8 cellular contexts compared by ENCODE assay signal in genomic region chr22:26588749-26589366, GRCh38. TPM values are rescaled to one million over a fixed set of nuclear protein-coding genes. Genes with fewer than 3 reads are reported as not detected.
A peak's percentile ranks its signal among the peaks of the same experiment; 100 is the strongest.
DNase-seq lines count a peak whose midpoint lies in the region; ATAC-seq and TF ChIP-seq lines count a peak whose summit lies in the region.

No MANE protein-coding gene starts in this region.

- H3K27ac ChIP-seq in Panc1 (ENCODE audit: low read length) (peak overlapping the region; percentile 44; the same call in 1 of the 2 replicates), ovary (peak overlapping the region; percentile 16 to 58)

- H3K27ac Mint-ChIP-seq in Calu3 (ENCODE audit: unreplicated experiment): no peak overlapping the region
- peak overlapping the region in 1 of 2 donors; percentile 80 for H3K27ac Mint-ChIP-seq in activated naive CD4-positive, alpha-beta T cell treated with anti-CD3 and anti-CD28 coated beads, Interleukin-2, amount 50 U/mL, for 72 hours

- no peaks in the 10 kb centered on the region; the same call in 1 of the 2 replicates for H3K4me1 ChIP-seq in Panc1 (ENCODE audit: control insufficient read depth, insufficient read depth, low read length)
- H3K4me1 ChIP-seq in ovary (ENCODE audit: insufficient read depth): peaks cover 2% of the 10 kb centered on the region

- 61 to 64% (median 63%) methylated on average over 13 of the region's 13 CpGs for WGBS in ovary, 3 donors

- no peaks in the 10 kb centered on the region for H3K27me3 Mint-ChIP-seq in Calu3 (ENCODE audit: unreplicated experiment)

- H3K9me3 Mint-ChIP-seq in Calu3 (ENCODE audit: low read depth, unreplicated experiment): no peaks in the 10 kb centered on the region
- H3K9me3 Mint-ChIP-seq in activated naive CD4-positive, alpha-beta T cell treated with anti-CD3 and anti-CD28 coated beads, Interleukin-2, amount 50 U/mL, for 72 hours: no peaks in the 10 kb centered on the region

- DNase-seq in Calu3 (no peak), Panc1 (ENCODE audit: low read depth, low spot score) (no peak), epithelial cell of proximal tubule (ENCODE audit: low read depth) (no peak), ovary (peak in 1 of 5 donors; percentile 20), NCI-H187 (lab: John Stamatoyannopoulos, UW) (no peak), mucosa of gallbladder (ENCODE audit: low spot score) (no peak)
- DNase-seq in activated naive CD4-positive, alpha-beta T cell treated with anti-CD3 and anti-CD28 coated beads, Interleukin-2, amount 50 U/mL, for 72 hours (ENCODE audit: low spot score in 2 of 2): no peak

- no peak for TF ChIP-seq EP300 in ovary (IDR thresholded peaks at IDR 0.05)

- H3K4me3 Mint-ChIP-seq in Calu3 (ENCODE audit: low read depth, unreplicated experiment): peak overlapping the region; percentile 74

- intact Hi-C loops in Calu3 (cut with micrococcal nuclease; ENCODE audit: unreplicated experiment): no loop called here
- intact Hi-C loops in Panc1 (cut with micrococcal nuclease; ENCODE audit: unreplicated experiment): no loop called here
- intact Hi-C loops in ovary (cut with DNase I): loop anchor here in 1 of 4 donors (10.0 kb wide), 1 partner anchor 104 kb away; the partner anchor contains the start of genes HPS4 and SRRD

- H3K36me3 ChIP-seq in Panc1 (ENCODE audit: control insufficient read depth, insufficient read depth, low read length): no peaks in the 10 kb centered on the region; the same call in 1 of the 2 replicates
- no peaks in the 10 kb centered on the region for H3K36me3 ChIP-seq in ovary

- H3K4me1 Mint-ChIP-seq in Calu3 (ENCODE audit: low read depth, unreplicated experiment): no peaks in the 10 kb centered on the region

- H3K27me3 ChIP-seq in Panc1 (ENCODE audit: control insufficient read depth, insufficient read depth, low read length) (no peaks in the 10 kb centered on the region), ovary (no peaks in the 10 kb centered on the region)

- H3K9me3 ChIP-seq in Panc1 (ENCODE audit: control insufficient read depth, insufficient read depth, low read depth, low read length) (no peaks in the 10 kb centered on the region), ovary (no peaks in the 10 kb centered on the region)

- no peak for ATAC-seq in Panc1
- ATAC-seq in HG02981 (IDR thresholded peaks at IDR 0.05; ENCODE audit: unreplicated experiment): no peak
- ATAC-seq in activated naive CD4-positive, alpha-beta T cell treated with anti-CD3 and anti-CD28 coated beads, Interleukin-2, amount 50 U/mL, for 72 hours: no peak

- POLR2A ChIA-PET in Panc1 (lab: Charles Lee): no interaction called here

- in situ Hi-C loops in Panc1 (cut with HindIII; ENCODE audit: low pct_unique_long_range_greater_than_20kb, low sequenced_read_pairs): no loop called here

- no peak for TF ChIP-seq CTCF in Calu3 (IDR thresholded peaks at IDR 0.05; ENCODE audit: unreplicated experiment)
- TF ChIP-seq CTCF in Panc1 (IDR thresholded peaks at IDR 0.05): no peak
- TF ChIP-seq CTCF in epithelial cell of proximal tubule (conservative IDR thresholded peaks at IDR 0.05; ENCODE audit: low read depth, low read length): no peak
- TF ChIP-seq CTCF in ovary (IDR thresholded peaks at IDR 0.05): no peak

- peaks cover 27% of the 10 kb centered on the region for H3K36me3 Mint-ChIP-seq in Calu3 (ENCODE audit: insufficient read depth, unreplicated experiment)
- peaks cover 0 to 10% of the 10 kb centered on the region in 2 donors for H3K36me3 Mint-ChIP-seq in activated naive CD4-positive, alpha-beta T cell treated with anti-CD3 and anti-CD28 coated beads, Interleukin-2, amount 50 U/mL, for 72 hours

- CTCF ChIA-PET in Calu3 (lab: Charles Lee): no interaction called here
- CTCF ChIA-PET in Panc1 (lab: Charles Lee): no interaction called here

- BruUV-seq in Calu3 (replicated peaks; lab: Mats Ljungman, UMichigan): no TSS peak
- no TSS peak for BruUV-seq in Panc1 (replicated peaks; lab: Mats Ljungman, UMichigan)

- H3K4me3 ChIP-seq in Panc1 (ENCODE audit: low read depth in 2 of 2, low read length in 2 of 2): peak overlapping the region; percentile 64 to 70
- peak overlapping the region; percentile 94 for H3K4me3 ChIP-seq in epithelial cell of proximal tubule (ENCODE audit: low read depth, low read length)
- H3K4me3 ChIP-seq in ovary: peak overlapping the region; percentile 93

- TF ChIP-seq POLR2A in ovary (IDR thresholded peaks at IDR 0.05): no peak

RNA-seq across cellular contexts. Expression of gene TPST2, which starts 1.1 kb away (rescaled TPM):
- 11.4 and 11.8 TPM in 2 replicates for total RNA-seq in Calu3 (2022)
- 7.1 TPM for total RNA-seq in Panc1 (2021; ENCODE audit: unreplicated experiment)
- 12.8 TPM for polyA plus RNA-seq in Panc1 (2012; ENCODE audit: insufficient read length)
- 22.5 and 26.3 TPM in 2 replicates for total RNA-seq in epithelial cell of proximal tubule
- total RNA-seq in ovary: 10 to 100 TPM; 10.5 to 28.5 (median 15.5) TPM
- polyA plus RNA-seq in ovary: 10 to 100 TPM; 14.7 to 15.0 TPM
- 56.0 TPM for total RNA-seq in mucosa of gallbladder
- total RNA-seq in activated naive CD4-positive, alpha-beta T cell treated with anti-CD3 and anti-CD28 coated beads, Interleukin-2, amount 50 U/mL, for 72 hours: 10 to 100 TPM; 15.4 to 26.9 TPM

RNA-seq across cellular contexts. Expression of gene CRYBB1, which starts 29.0 kb away (rescaled TPM):
- total RNA-seq in Calu3 (2022) (not detected in 2 replicates), Panc1 (2021; ENCODE audit: unreplicated experiment) (not detected), epithelial cell of proximal tubule (not detected in 2 replicates), ovary (1 to 10 TPM in 1 of 7 donors, under 1 TPM in 4, not detected in 2; 0.26 to 1.4 (median 0.34) TPM), mucosa of gallbladder (0.37 TPM)
- not detected for polyA plus RNA-seq in Panc1 (2012; ENCODE audit: insufficient read length)
- under 1 TPM; 0.48 to 0.80 TPM for polyA plus RNA-seq in ovary
- total RNA-seq in activated naive CD4-positive, alpha-beta T cell treated with anti-CD3 and anti-CD28 coated beads, Interleukin-2, amount 50 U/mL, for 72 hours: not detected

RNA-seq across cellular contexts. Expression of gene CRYBA4, which starts 32.9 kb away (rescaled TPM):
- total RNA-seq in Calu3 (2022) (not detected in 2 replicates), Panc1 (2021; ENCODE audit: unreplicated experiment) (not detected), epithelial cell of proximal tubule (not detected in 2 replicates), ovary (under 1 TPM in 1 of 7 donors, not detected in 6; 0.59 TPM), mucosa of gallbladder (not detected)
- not detected for polyA plus RNA-seq in Panc1 (2012; ENCODE audit: insufficient read length)
- not detected for polyA plus RNA-seq in ovary
- not detected for total RNA-seq in activated naive CD4-positive, alpha-beta T cell treated with anti-CD3 and anti-CD28 coated beads, Interleukin-2, amount 50 U/mL, for 72 hours
